In genomic region chr11:94539420-94539819, GRCh38 we compare ENCODE assay signal across 12 cellular contexts.
"Had no signal": no experiment of that assay in that cellular context is flagged by ENCODE, and none has a peak within 500 bp of the region (broad histone marks: within the 10 kb centered on the region; RNA-seq: fewer than 3 reads in every experiment).

No MANE protein-coding gene starts in this region.

- H3K4me1 ChIP-seq: foreskin keratinocyte had no signal

- H3K4me3 ChIP-seq: ovary, thoracic aorta, vagina had no signal

- DNase-seq: amniotic stem cell; brain microvascular endothelial cell; cerebellar nuclear complex; dermis blood vessel endothelial cell; endodermal cell; foreskin keratinocyte; ovary; stimulated activated CD4-positive, alpha-beta T cell treated with anti-CD3 and anti-CD28 coated beads, Interleukin-4, amount 100 ng/mL, for 1 hour; stimulated activated CD8-positive, alpha-beta memory T cell treated with anti-CD3 and anti-CD28 coated beads, Interleukin-4, amount 100 ng/mL, for 48 hours; stimulated activated naive CD8-positive, alpha-beta T cell treated with anti-CD3 and anti-CD28 coated beads, Interleukin-15, amount 100 ng/mL, for 72 hours had no signal

- H3K27me3 ChIP-seq: brain microvascular endothelial cell, ovary, vagina had no signal

- H3K36me3 ChIP-seq: brain microvascular endothelial cell, ovary, thoracic aorta, vagina had no signal

- H3K27ac ChIP-seq: brain microvascular endothelial cell, foreskin keratinocyte, ovary, vagina had no signal

- H3K9me3 ChIP-seq: ovary, thoracic aorta, vagina had no signal
